ENCODE assay signal across 31 cellular contexts in the genomic region with DNA sequence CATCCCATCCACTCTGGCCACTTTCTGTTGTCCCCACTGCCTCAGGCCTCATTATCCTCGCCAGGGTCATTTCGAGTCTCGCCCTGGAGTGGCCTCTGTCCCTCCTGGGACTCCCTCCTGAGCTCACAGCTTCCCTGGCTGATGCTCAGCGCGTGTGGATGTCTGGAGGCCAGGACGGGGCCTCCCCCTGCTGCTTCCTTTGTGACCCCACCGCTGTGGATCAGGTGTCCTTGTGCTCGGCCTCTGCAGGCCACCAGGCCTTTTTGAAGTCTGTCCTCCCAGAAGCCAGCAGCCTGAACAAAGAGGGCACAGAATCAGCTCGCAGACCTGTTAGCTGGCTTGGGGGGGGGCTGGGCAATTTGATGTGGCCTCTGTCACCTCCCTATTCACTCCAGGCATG.
"Had no signal": no experiment of that assay in that cellular context is flagged by ENCODE, and none has a peak within 500 bp of the region (broad histone marks: within the 10 kb centered on the region; RNA-seq: fewer than 3 reads in every experiment).

No MANE protein-coding gene starts in this region.

- H3K4me3 ChIP-seq: adrenal gland, K562, SJCRH30 had no signal

- ATAC-seq: activated CD8-positive, alpha-beta T cell treated with anti-CD3 and anti-CD28 coated beads, Interleukin-2, amount 10 ng/mL, durations not matched to agents 7 days and 5 days; activated T-cell treated with anti-CD3 and anti-CD28 coated beads, Interleukin-2, amount 50 U/mL, for 4 hours; K562; Panc1; Right ventricle myocardium inferior; SK-N-SH treated with all-trans-retinoic acid at 6 μM for 48 hours; T-helper 17 cell; WTC11 had no signal

- H3K4me1 ChIP-seq: SJCRH30 had no signal

- H3K4me1 Mint-ChIP-seq: activated naive CD8-positive, alpha-beta T cell treated with anti-CD3 and anti-CD28 coated beads, Interleukin-2, amount 10 ng/mL, durations not matched to agents 7 days and 5 days; T-helper 17 cell had no signal

- H3K27ac Mint-ChIP-seq: activated CD8-positive, alpha-beta T cell treated with anti-CD3 and anti-CD28 coated beads, Interleukin-2, amount 10 ng/mL, durations not matched to agents 7 days and 5 days; activated naive CD8-positive, alpha-beta T cell treated with anti-CD3 and anti-CD28 coated beads, Interleukin-2, amount 10 ng/mL, durations not matched to agents 7 days and 5 days; activated T-helper 2 cell treated with anti-CD3 and anti-CD28 coated beads, Interferon-gamma antibody, Interleukin-2, Interleukin-4, amounts not matched to agents 10 μg/mL and 5 μg/mL and 100 μg/mL, durations not matched to agents 14 hours and 24 hours and 36 hours; T-helper 17 cell; WTC11 had no signal

- H3K36me3 ChIP-seq: adrenal gland, SJCRH30 had no signal

- H3K9me3 Mint-ChIP-seq: activated naive CD8-positive, alpha-beta T cell treated with anti-CD3 and anti-CD28 coated beads, Interleukin-2, amount 10 ng/mL, durations not matched to agents 7 days and 5 days; activated T-cell treated with anti-CD3 and anti-CD28 coated beads, Interleukin-2, amount 50 U/mL, for 4 hours; activated T-helper 2 cell treated with anti-CD3 and anti-CD28 coated beads, Interferon-gamma antibody, Interleukin-2, Interleukin-4, amounts not matched to agents 10 μg/mL and 5 μg/mL and 100 μg/mL, durations not matched to agents 14 hours and 24 hours and 36 hours; WTC11 had no signal

- H3K27me3 Mint-ChIP-seq: T-helper 17 cell had no signal

- H3K36me3 Mint-ChIP-seq: activated naive CD8-positive, alpha-beta T cell treated with anti-CD3 and anti-CD28 coated beads, Interleukin-2, amount 10 ng/mL, durations not matched to agents 7 days and 5 days; WTC11 had no signal

- H3K4me3 Mint-ChIP-seq: activated CD8-positive, alpha-beta T cell treated with anti-CD3 and anti-CD28 coated beads, Interleukin-2, amount 10 ng/mL, durations not matched to agents 7 days and 5 days; activated naive CD8-positive, alpha-beta T cell treated with anti-CD3 and anti-CD28 coated beads, Interleukin-2, amount 10 ng/mL, durations not matched to agents 7 days and 5 days; activated T-cell treated with anti-CD3 and anti-CD28 coated beads, Interleukin-2, amount 50 U/mL, for 4 hours; T-helper 17 cell; WTC11 had no signal

- H3K9me3 ChIP-seq: adrenal gland, SJCRH30 had no signal

- H3K27ac ChIP-seq: adrenal gland, SJCRH30 had no signal

- DNase-seq: activated CD4-positive, alpha-beta T cell treated with anti-CD3 and anti-CD28 coated beads for 48 hours; activated CD4-positive, alpha-beta T cell treated with anti-CD3 and anti-CD28 coated beads, Interleukin-2, amount 50 U/mL, for 4 hours; activated CD4-positive, CD25-positive, alpha-beta regulatory T cell treated with anti-CD3 and anti-CD28 coated beads, Interleukin-2, amount 50 U/mL, for 72 hours; activated CD8-positive, alpha-beta memory T cell treated with anti-CD3 and anti-CD28 coated beads, Interleukin-2, amount 50 U/mL, for 48 hours; activated CD8-positive, alpha-beta T cell treated with anti-CD3 and anti-CD28 coated beads, Interleukin-2, amount 10 ng/mL, durations not matched to agents 7 days and 5 days; activated naive CD4-positive, alpha-beta T cell treated with anti-CD3 and anti-CD28 coated beads, Interleukin-2, amount 50 U/mL, for 16 hours; activated naive CD8-positive, alpha-beta T cell treated with anti-CD3 and anti-CD28 coated beads, Interleukin-2, amount 10 ng/mL, durations not matched to agents 7 days and 5 days; activated T-cell treated with anti-CD3 and anti-CD28 coated beads, Interleukin-2, amount 50 U/mL, for 4 hours; adrenal gland; anterior cingulate cortex; central memory CD4-positive, alpha-beta T cell; Karpas-422; MM.1S; NCI-H1105; NCI-H1436; NCI-H1694 treated with DMSO at 0.1 percent for 48 hours; NCI-H2029 treated with DMSO at 0.1 percent for 48 hours; NCI-H345; NCI-H510A; NCI-H526 treated with DMSO at 0.1 percent for 48 hours; NCI-H82; RPMI8226; SJCRH30; T-helper 17 cell; T-helper 9 cell had no signal

- H3K27me3 ChIP-seq: adrenal gland, SJCRH30 had no signal
